Comparison of ENCODE assay signal across 8 cellular contexts in the genomic region with DNA sequence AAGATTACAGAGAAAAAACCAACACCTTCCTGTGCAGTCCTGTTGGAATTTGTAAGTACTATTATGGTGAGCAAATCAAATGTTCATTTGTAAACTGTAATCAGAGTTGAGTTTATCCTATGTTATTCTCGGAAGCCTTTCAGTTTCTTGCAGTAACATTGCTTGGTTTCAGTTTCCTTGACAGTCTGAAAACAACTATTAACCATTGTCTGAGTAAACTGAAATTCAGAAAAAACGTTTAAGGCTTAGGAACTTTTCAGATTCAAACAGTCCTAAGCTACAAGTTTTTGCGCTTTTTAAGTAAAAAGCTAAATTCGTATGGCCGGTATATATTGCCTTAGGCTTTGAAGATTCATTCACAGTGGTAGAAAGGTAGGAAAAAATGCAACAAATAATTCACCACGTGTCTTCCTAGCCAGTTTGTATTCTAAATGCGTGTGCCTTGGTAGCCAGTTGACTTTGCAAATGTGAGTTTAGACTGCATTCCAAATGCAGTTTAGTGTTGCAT. TPM values are rescaled to one million over a fixed set of nuclear protein-coding genes. Genes with fewer than 3 reads are reported as not detected.
A peak's percentile ranks its signal among the peaks of the same experiment; 100 is the strongest.
DNase-seq lines count a peak whose midpoint lies in the region; ATAC-seq, FAIRE-seq and TF ChIP-seq lines count a peak whose summit lies in the region.

No MANE protein-coding gene starts in this region.

- TF ChIP-seq CTCF in GM23338 (conservative IDR thresholded peaks at IDR 0.05; ENCODE audit: low read depth in 2 of 2), result no peak

- ATAC-seq in GM23338, result no peak
- no peak for ATAC-seq in activated T-helper 17 cell treated with anti-CD3 and anti-CD28 coated beads, Interleukin-2, amount 50 U/mL, for 72 hours (replicated peaks)
- ATAC-seq in HG02610 (IDR thresholded peaks at IDR 0.05; ENCODE audit: unreplicated experiment), result no peak
- ATAC-seq in GM19452 (IDR thresholded peaks at IDR 0.05; ENCODE audit: unreplicated experiment), result no peak
- no peak for ATAC-seq in HG02678 (IDR thresholded peaks at IDR 0.05; ENCODE audit: unreplicated experiment)

- H3K4me1 ChIP-seq in ACC112 (ENCODE audit: control insufficient read depth, insufficient read depth, low read length, unreplicated experiment), result peaks cover 31% of the 10 kb centered on the region
- H3K4me1 ChIP-seq in GM23338 (ENCODE audit: insufficient read depth), result peaks cover 25% of the 10 kb centered on the region
- H3K4me1 ChIP-seq in iPS DF 6.9 (ENCODE audit: control insufficient read depth, insufficient read depth, low read length), result no peaks in the 10 kb centered on the region
- H3K4me1 ChIP-seq in small intestine (ENCODE audit: control insufficient read depth in 2 of 2, insufficient read depth in 1 of 2, low read depth in 1 of 2, low read length in 1 of 2), result peaks cover 7 to 13% of the 10 kb centered on the region in 2 donors

- DNase-seq in GM23338 (ENCODE audit: low spot score) (no peak), iPS DF 6.9 (ENCODE audit: low read depth, low spot score) (no peak), small intestine (peak; percentile 52)

- H2AFZ ChIP-seq in ACC112 (ENCODE audit: low read length, unreplicated experiment) (no peak overlapping the region), GM23338 (no peak overlapping the region)

- no CpG with 5 or more reads among the region's 7 CpGs for WGBS in iPS DF 6.9 (ENCODE audit: insufficient coverage, insufficient read length)
- WGBS in small intestine, 3 donors, result 1 to 2% (median 1%) methylated on average over 7 of the region's 7 CpGs

- H3K79me2 ChIP-seq in ACC112 (ENCODE audit: control insufficient read depth, insufficient read depth, low read length, unreplicated experiment), result peaks cover 81% of the 10 kb centered on the region
- H3K79me2 ChIP-seq in GM23338 (replicated peaks; ENCODE audit: insufficient read depth), result peaks cover 74% of the 10 kb centered on the region

- H3K36me3 ChIP-seq in ACC112 (ENCODE audit: insufficient read depth, low read length) (peaks cover 20% of the 10 kb centered on the region), GM23338 (ENCODE audit: insufficient read depth) (no peaks in the 10 kb centered on the region; the same call in 1 of the 2 replicates), iPS DF 6.9 (ENCODE audit: control insufficient read depth, insufficient read depth, low read length) (no peaks in the 10 kb centered on the region), small intestine (ENCODE audit: control insufficient read depth in 2 of 2, insufficient read depth in 2 of 2, low read length in 2 of 2) (peaks cover 0 to 3% of the 10 kb centered on the region in 2 donors)

- no peaks in the 10 kb centered on the region for H3K9me2 ChIP-seq in GM23338 (ENCODE audit: insufficient read depth)

- peaks cover 52% of the 10 kb centered on the region for H4K20me1 ChIP-seq in GM23338 (replicated peaks; ENCODE audit: insufficient read depth)

- no peaks in the 10 kb centered on the region for H3K27me3 ChIP-seq in ACC112 (ENCODE audit: insufficient read depth, low read length)
- no peaks in the 10 kb centered on the region for H3K27me3 ChIP-seq in GM23338 (ENCODE audit: insufficient read depth)
- no peaks in the 10 kb centered on the region for H3K27me3 ChIP-seq in iPS DF 6.9 (ENCODE audit: control insufficient read depth, insufficient read depth, low read length)
- H3K27me3 ChIP-seq in small intestine (ENCODE audit: control insufficient read depth in 2 of 2, insufficient read depth in 2 of 2, low read length in 2 of 2), result no peaks in the 10 kb centered on the region

- H3K4me3 Mint-ChIP-seq in GM23338, result peak overlapping the region; percentile 91
- H3K4me3 Mint-ChIP-seq in activated T-helper 17 cell treated with anti-CD3 and anti-CD28 coated beads, Interleukin-2, amount 50 U/mL, for 72 hours, result peak overlapping the region; percentile 98

- no peaks in the 10 kb centered on the region for H3K9me3 Mint-ChIP-seq in GM23338
- no peaks in the 10 kb centered on the region for H3K9me3 Mint-ChIP-seq in activated T-helper 17 cell treated with anti-CD3 and anti-CD28 coated beads, Interleukin-2, amount 50 U/mL, for 72 hours

- H3K4me2 ChIP-seq in GM23338, result peak overlapping the region; percentile 79

- peaks cover 44% of the 10 kb centered on the region for H3K4me1 Mint-ChIP-seq in GM23338
- peaks cover 30% of the 10 kb centered on the region for H3K4me1 Mint-ChIP-seq in activated T-helper 17 cell treated with anti-CD3 and anti-CD28 coated beads, Interleukin-2, amount 50 U/mL, for 72 hours

- peaks cover 7% of the 10 kb centered on the region; the same call in 1 of the 2 replicates for H3F3A ChIP-seq in GM23338 (replicated peaks; ENCODE audit: low read depth)

- H3K9me3 ChIP-seq in iPS DF 6.9 (ENCODE audit: control insufficient read depth, insufficient read depth, low read length), result no peaks in the 10 kb centered on the region
- H3K9me3 ChIP-seq in small intestine (ENCODE audit: control insufficient read depth, low read depth), result no peaks in the 10 kb centered on the region

- peaks cover 18% of the 10 kb centered on the region for H3K27me3 Mint-ChIP-seq in GM23338 (ENCODE audit: insufficient read depth, low read depth, poor library complexity)
- no peaks in the 10 kb centered on the region for H3K27me3 Mint-ChIP-seq in activated T-helper 17 cell treated with anti-CD3 and anti-CD28 coated beads, Interleukin-2, amount 50 U/mL, for 72 hours

- peak overlapping the region; percentile 94 for H3K4me3 ChIP-seq in ACC112 (ENCODE audit: low read depth, low read length)
- peak overlapping the region; percentile 93 for H3K4me3 ChIP-seq in GM23338
- H3K4me3 ChIP-seq in iPS DF 6.9 (ENCODE audit: low read length), result peak overlapping the region; percentile 9; the same call in 1 of the 2 replicates
- peak overlapping the region in 1 of 2 donors; percentile 98 for H3K4me3 ChIP-seq in small intestine (ENCODE audit: low read depth in 1 of 2, low read length in 2 of 2)

- peaks cover 62% of the 10 kb centered on the region for H3K36me3 Mint-ChIP-seq in GM23338 (ENCODE audit: low read depth)
- H3K36me3 Mint-ChIP-seq in activated T-helper 17 cell treated with anti-CD3 and anti-CD28 coated beads, Interleukin-2, amount 50 U/mL, for 72 hours (ENCODE audit: low read depth), result peaks cover 76% of the 10 kb centered on the region

- peak overlapping the region; percentile 97 for H3K27ac ChIP-seq in ACC112 (ENCODE audit: low read depth, low read length)
- peak overlapping the region; percentile 20; the same call in 1 of the 2 replicates for H3K27ac ChIP-seq in GM23338 (ENCODE audit: low read depth)
- H3K27ac ChIP-seq in iPS DF 6.9 (ENCODE audit: low read length), result no peak overlapping the region
- peak overlapping the region; percentile 32 to 62 for H3K27ac ChIP-seq in small intestine (ENCODE audit: low read depth in 1 of 2, low read length in 1 of 2)

- FAIRE-seq in small intestine (lab: Jason Lieb, UNC), result no peak

- H3K27ac Mint-ChIP-seq in GM23338, result peak overlapping the region; percentile 94
- peak overlapping the region; percentile 100 for H3K27ac Mint-ChIP-seq in activated T-helper 17 cell treated with anti-CD3 and anti-CD28 coated beads, Interleukin-2, amount 50 U/mL, for 72 hours

RNA-seq across cellular contexts. Expression of gene GPBP1, which starts 2.5 kb away (rescaled TPM):
- total RNA-seq in GM23338 (2014; rRNA removed; shearing (Covaris generic)), result 109 and 121 TPM in 2 replicates
- polyA plus RNA-seq in GM23338 (2016; fragmentation: Nextera tagmentation; extraction: Ambion mirVana) (78.9 and 105 TPM in 2 replicates), small intestine (10 to 100 TPM; 41.4 to 47.4 (median 43.0) TPM)
- total RNA-seq in activated T-helper 17 cell treated with anti-CD3 and anti-CD28 coated beads, Interleukin-2, amount 50 U/mL, for 72 hours, result 100 to 1,000 TPM in 1 of 2 donors, 10 to 100 TPM in 1; 83.6 to 123 TPM
